ENCODE assay signal across 25 cellular contexts in genomic region chr18:13982136-13982535, GRCh38.
A peak's percentile ranks its signal among the peaks of the same experiment; 100 is the strongest.
DNase-seq lines count a peak whose midpoint lies in the region; ATAC-seq and TF ChIP-seq lines count a peak whose summit lies in the region.
"Had no signal": no experiment of that assay in that cellular context is flagged by ENCODE, and none has a peak within 500 bp of the region (broad histone marks: within the 10 kb centered on the region; RNA-seq: fewer than 3 reads in every experiment).

No MANE protein-coding gene starts in this region.

- peaks cover 11 to 19% of the 10 kb centered on the region in 2 experiments for H3K4me1 Mint-ChIP-seq in H9
- no peaks in the 10 kb centered on the region for H3K4me1 Mint-ChIP-seq in osteocyte (ENCODE audit: unreplicated experiment)
- H3K4me1 Mint-ChIP-seq: activated CD4-positive, alpha-beta T cell treated with anti-CD3 and anti-CD28 coated beads, Interleukin-2, amount 10 ng/mL, durations not matched to agents 24 days and 14 days; IgD-negative memory B cell; stimulated activated memory B cell treated with anti-CD40 and anti-IgM and Interleukin-4, amounts not matched to agents 10 μg/mL and 1 μg/mL and 100 μg/mL, for 72 hours had no signal

- no peaks in the 10 kb centered on the region for H3K79me2 ChIP-seq in H9 (ENCODE audit: insufficient read depth, low read length)

- H3K27ac ChIP-seq in A673 (ENCODE audit: low read depth, low read length, poor library complexity, severe bottlenecking) (no peak overlapping the region), H9 (ENCODE audit: insufficient read length, low read depth, low read length) (no peak overlapping the region)
- H3K27ac ChIP-seq: A549, brain microvascular endothelial cell, esophagus squamous epithelium, gastrocnemius medialis, Peyer's patch had no signal

- no peak overlapping the region for H2BK12ac ChIP-seq in H9 (ENCODE audit: insufficient read length, low read depth, low read length)

- POLR2A ChIA-PET in A673 (lab: Charles Lee; ENCODE audit: low non-redundant PET) = no interaction called here

- H3K27me3 ChIP-seq in A673 (replicated peaks; ENCODE audit: insufficient read depth, low read depth, low read length, poor library complexity) (no peaks in the 10 kb centered on the region), H9 (ENCODE audit: insufficient read depth, low read length) (no peaks in the 10 kb centered on the region)
- H3K27me3 ChIP-seq: brain microvascular endothelial cell, esophagus squamous epithelium, gastrocnemius medialis, Peyer's patch had no signal

- H3K14ac ChIP-seq in H9 (ENCODE audit: insufficient read depth, low read length) = no peak overlapping the region

- H4K5ac ChIP-seq in H9 (ENCODE audit: insufficient read length, low read depth, low read length) = no peak overlapping the region

- no peak overlapping the region for H2BK5ac ChIP-seq in H9 (ENCODE audit: insufficient read length, low read length)

- H3K23me2 ChIP-seq in H9 (ENCODE audit: insufficient read length, low read depth, low read length, poor library complexity, severe bottlenecking) = no peaks in the 10 kb centered on the region

- H3K9me3 Mint-ChIP-seq in H9 (peaks cover 3 to 16% of the 10 kb centered on the region in 2 experiments; a peak in 4 of 5 replicates), osteocyte (ENCODE audit: unreplicated experiment) (peaks cover 43% of the 10 kb centered on the region)
- H3K9me3 Mint-ChIP-seq: activated CD4-positive, alpha-beta T cell treated with anti-CD3 and anti-CD28 coated beads, Interleukin-2, amount 10 ng/mL, durations not matched to agents 24 days and 14 days; stimulated activated memory B cell treated with anti-CD40 and anti-IgM and Interleukin-4, amounts not matched to agents 10 μg/mL and 1 μg/mL and 100 μg/mL, for 72 hours had no signal

- CTCF ChIA-PET in A673 (lab: Charles Lee) = no interaction called here

- TF ChIP-seq CTCF in A673 (conservative IDR thresholded peaks at IDR 0.05; ENCODE audit: low read depth, low read length) (no peak), H9 (conservative IDR thresholded peaks at IDR 0.05) (peak; percentile 70), osteocyte (IDR thresholded peaks at IDR 0.05) (no peak)

- H3T11ph ChIP-seq in H9 (ENCODE audit: low read length) = no peak overlapping the region

- H3K79me1 ChIP-seq in H9 (ENCODE audit: insufficient read depth, low read depth, low read length, poor library complexity, severe bottlenecking) = no peaks in the 10 kb centered on the region

- no peak overlapping the region for H3K9ac ChIP-seq in H9 (ENCODE audit: extremely low read depth, insufficient read length, low read length)

- no peak overlapping the region for H3K4me3 ChIP-seq in A673 (ENCODE audit: low read depth, low read length, poor library complexity, severe bottlenecking)
- H3K4me3 ChIP-seq: A549, esophagus squamous epithelium, gastrocnemius medialis, Peyer's patch had no signal

- no peak overlapping the region for H3K4me3 Mint-ChIP-seq in H9
- no peak overlapping the region for H3K4me3 Mint-ChIP-seq in osteocyte (ENCODE audit: unreplicated experiment)
- H3K4me3 Mint-ChIP-seq: activated CD4-positive, alpha-beta T cell treated with anti-CD3 and anti-CD28 coated beads, Interleukin-2, amount 10 ng/mL, durations not matched to agents 24 days and 14 days; effector memory CD8-positive, alpha-beta T cell; IgD-negative memory B cell; stimulated activated memory B cell treated with anti-CD40 and anti-IgM and Interleukin-4, amounts not matched to agents 10 μg/mL and 1 μg/mL and 100 μg/mL, for 72 hours had no signal

- ATAC-seq in GM19397 (IDR thresholded peaks at IDR 0.05; ENCODE audit: unreplicated experiment) = no peak
- no peak for ATAC-seq in HG02678 (IDR thresholded peaks at IDR 0.05; ENCODE audit: unreplicated experiment)
- ATAC-seq: A549; effector memory CD8-positive, alpha-beta T cell; gastrocnemius medialis; stimulated activated memory B cell treated with anti-CD40 and anti-IgM and Interleukin-4, amounts not matched to agents 10 μg/mL and 1 μg/mL and 100 μg/mL, for 72 hours had no signal

- no peak overlapping the region for H3K18ac ChIP-seq in H9 (ENCODE audit: insufficient read length, low read depth, low read length)

- no peaks in the 10 kb centered on the region for H4K20me1 ChIP-seq in H9 (ENCODE audit: control insufficient read depth, insufficient read depth, insufficient read length)

- no peak overlapping the region for H3K56ac ChIP-seq in H9 (ENCODE audit: insufficient read length, low read depth, low read length)

- H2BK15ac ChIP-seq in H9 (ENCODE audit: low read depth, low read length) = no peak overlapping the region

- H3K27me3 Mint-ChIP-seq in H9 (ENCODE audit: low read depth) = no peaks in the 10 kb centered on the region
- H3K27me3 Mint-ChIP-seq in osteocyte (ENCODE audit: unreplicated experiment) = no peaks in the 10 kb centered on the region
- H3K27me3 Mint-ChIP-seq: activated CD4-positive, alpha-beta T cell treated with anti-CD3 and anti-CD28 coated beads, Interleukin-2, amount 10 ng/mL, durations not matched to agents 24 days and 14 days had no signal

- H4K8ac ChIP-seq in H9 (replicated peaks; ENCODE audit: insufficient read length, low read depth, low read length) = no peak overlapping the region

- in situ Hi-C loops in SK-MEL-5 (cut with HindIII; ENCODE audit: low pct_unique_long_range_greater_than_20kb, low sequenced_read_pairs) = no loop called here

- no TSS peak for BruUV-seq in A673 (replicated peaks; lab: Mats Ljungman, UMichigan)

- no peaks in the 10 kb centered on the region for H3K36me3 ChIP-seq in A673 (ENCODE audit: insufficient read depth, low read length, poor library complexity, severe bottlenecking)
- H3K36me3 ChIP-seq: brain microvascular endothelial cell, esophagus squamous epithelium, gastrocnemius medialis, Peyer's patch had no signal

- H2AK5ac ChIP-seq in H9 (ENCODE audit: insufficient read length, low read length) = no peak overlapping the region

- no peak overlapping the region for H3K23ac ChIP-seq in H9 (ENCODE audit: insufficient read length, low read depth, low read length)

- H3K9me3 ChIP-seq in A673 (ENCODE audit: low read depth, low read length, poor library complexity, severe bottlenecking) (no peaks in the 10 kb centered on the region), H9 (ENCODE audit: control insufficient read depth, low read depth, low read length) (no peaks in the 10 kb centered on the region)
- H3K9me3 ChIP-seq: A549, esophagus squamous epithelium, gastrocnemius medialis, Peyer's patch had no signal

- H2AFZ ChIP-seq in H9 (ENCODE audit: low read length) = no peak overlapping the region

- H3K27ac Mint-ChIP-seq in H9 (no peak overlapping the region), osteocyte (ENCODE audit: unreplicated experiment) (no peak overlapping the region)
- H3K27ac Mint-ChIP-seq: activated CD4-positive, alpha-beta T cell treated with anti-CD3 and anti-CD28 coated beads, Interleukin-2, amount 10 ng/mL, durations not matched to agents 24 days and 14 days; effector memory CD8-positive, alpha-beta T cell; IgD-negative memory B cell; stimulated activated memory B cell treated with anti-CD40 and anti-IgM and Interleukin-4, amounts not matched to agents 10 μg/mL and 1 μg/mL and 100 μg/mL, for 72 hours had no signal

- no peak overlapping the region for H3K4ac ChIP-seq in H9 (ENCODE audit: low read depth, low read length)

- H2BK120ac ChIP-seq in H9 (ENCODE audit: low read depth, low read length, poor library complexity, severe bottlenecking) = no peak overlapping the region

- intact Hi-C loops in A673 (cut with micrococcal nuclease; ENCODE audit: unreplicated experiment) = no loop called here

- H3K4me1 ChIP-seq in A673 (ENCODE audit: insufficient read depth, low read length, poor library complexity, severe bottlenecking) (no peaks in the 10 kb centered on the region), H9 (ENCODE audit: insufficient read depth, low read length) (peaks cover 2% of the 10 kb centered on the region; the same call in 1 of the 2 replicates)
- H3K4me1 ChIP-seq: A549, esophagus squamous epithelium, gastrocnemius medialis, Peyer's patch had no signal

- no peak overlapping the region for H3K4me2 ChIP-seq in H9 (ENCODE audit: insufficient read depth, insufficient read length, low read length)
- H3K4me2 ChIP-seq: A549 had no signal

- H2BK20ac ChIP-seq in H9 (ENCODE audit: low read depth, low read length, poor library complexity, severe bottlenecking) = no peak overlapping the region

- H3K36me3 Mint-ChIP-seq in H9 (ENCODE audit: insufficient read depth in 1 of 3, low read depth in 3 of 3) = peaks cover 5 to 16% (median 9%) of the 10 kb centered on the region in 3 experiments; a peak in 4 of 7 replicates
- H3K36me3 Mint-ChIP-seq in osteocyte (ENCODE audit: unreplicated experiment) = no peaks in the 10 kb centered on the region
- H3K36me3 Mint-ChIP-seq: IgD-negative memory B cell; stimulated activated memory B cell treated with anti-CD40 and anti-IgM and Interleukin-4, amounts not matched to agents 10 μg/mL and 1 μg/mL and 100 μg/mL, for 72 hours had no signal

- no peak overlapping the region for H4K91ac ChIP-seq in H9 (ENCODE audit: insufficient read length, low read depth, low read length)

- no CpG with 5 or more reads among the region's 4 CpGs for WGBS in H9 (ENCODE audit: extremely low coverage, insufficient read length, low lambda C conversion rate)

- DNase-seq in A673 (ENCODE audit: low spot score) (peak; percentile 5), H9 (peak; percentile 82), SK-MEL-5 (ENCODE audit: low read depth, low spot score) (peak; percentile 15), iPS DF 4.7 (ENCODE audit: extremely low read depth, low spot score) (peak; percentile 74), AG20443 (ENCODE audit: low spot score) (no peak), osteocyte (ENCODE audit: extremely low spot score, unreplicated experiment) (no peak)
- DNase-seq: activated CD4-positive, alpha-beta T cell treated with anti-CD3 and anti-CD28 coated beads, Interleukin-2, amount 10 ng/mL, durations not matched to agents 24 days and 14 days; activated naive CD4-positive, alpha-beta T cell; activated T-cell treated with anti-CD3 and anti-CD28 coated beads, Interleukin-2, amount 50 U/mL, for 48 hours; brain microvascular endothelial cell; effector memory CD8-positive, alpha-beta T cell; esophagus squamous epithelium; gastrocnemius medialis; HCEC 1CT; mammary epithelial cell; NCI-H1417; NCI-H2081 treated with DMSO at 0.1 percent for 48 hours; Peyer's patch; stimulated activated CD4-positive, alpha-beta T cell treated with anti-CD3 and anti-CD28 coated beads, Interleukin-2, amount 100 ng/mL, for 48 hours; T-helper 2 cell had no signal

Comparison
In these comparisons a context has a peak if more than half of its experiments do, and no peak if none do; other contexts are left out.
1. DNase-seq: peak in A673 (single experiment), H9 (single experiment), SK-MEL-5 (single experiment) and iPS DF 4.7 (single experiment); none in AG20443 (single experiment) and osteocyte (single experiment).